8 cellular contexts compared by ENCODE assay signal in the genomic region with DNA sequence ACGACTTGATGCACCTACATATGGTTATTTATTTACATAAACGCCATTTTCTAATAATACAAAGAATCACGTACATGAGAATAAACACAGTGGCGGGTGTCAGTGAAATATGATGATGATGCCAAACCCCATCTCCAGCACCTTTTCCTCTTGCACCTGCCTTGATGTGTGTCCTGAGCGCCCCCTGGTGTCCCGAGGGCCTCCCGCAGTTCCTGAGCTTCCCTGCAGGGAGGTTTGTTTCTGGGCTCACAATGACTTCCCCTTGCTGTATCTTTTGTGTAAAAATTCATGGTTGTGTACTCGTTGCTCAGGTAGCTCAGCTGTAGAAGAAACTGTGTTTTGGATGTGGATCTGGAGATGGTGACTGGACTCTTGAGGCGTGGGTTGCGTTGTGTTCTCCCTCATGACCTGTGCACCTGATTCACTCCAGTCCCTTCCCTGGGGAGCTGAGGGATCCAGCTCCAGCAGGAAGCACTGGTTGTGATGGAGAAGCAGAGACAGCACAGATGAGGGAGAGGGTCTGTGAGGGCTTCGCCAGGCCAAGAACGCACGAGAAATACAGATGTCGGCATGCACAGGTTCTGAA.
DNase-seq lines count a peak whose midpoint lies in the region; ATAC-seq and TF ChIP-seq lines count a peak whose summit lies in the region.

No MANE protein-coding gene starts in this region.

- no peak overlapping the region for H3K4me3 ChIP-seq in BE2C (ENCODE audit: low read depth, low read length)
- no peak overlapping the region for H3K4me3 ChIP-seq in HEK293 (ENCODE audit: low read depth, low read length)

- H3K9me3 ChIP-seq in BE2C = no peaks in the 10 kb centered on the region
- H3K9me3 ChIP-seq in HEK293 (ENCODE audit: control insufficient read depth, insufficient read depth, low read depth, low read length) = no peaks in the 10 kb centered on the region

- H3K27ac ChIP-seq in HEK293 (ENCODE audit: extremely low read depth, low read depth, low read length) = no peak overlapping the region

- H3K4me1 ChIP-seq in BE2C (no peaks in the 10 kb centered on the region), HEK293 (ENCODE audit: control insufficient read depth, insufficient read depth, low read length) (no peaks in the 10 kb centered on the region)

- peak; percentile 89 for TF ChIP-seq CTCF in BE2C (IDR thresholded peaks at IDR 0.05; ENCODE audit: low read depth, low read length)
- TF ChIP-seq CTCF in HEK293 (tag by site-specific recombination; IDR thresholded peaks at IDR 0.05) = 0 out of 2 replicates have a peak, but pooled peaks have one; percentile 29

- no peak overlapping the region for H3K4me3 Mint-ChIP-seq in activated naive CD8-positive, alpha-beta T cell treated with anti-CD3 and anti-CD28 coated beads, Interleukin-2, amount 10 ng/mL, durations not matched to agents 7 days and 5 days

- peaks cover 47% of the 10 kb centered on the region for H3K27me3 Mint-ChIP-seq in activated naive CD8-positive, alpha-beta T cell treated with anti-CD3 and anti-CD28 coated beads, Interleukin-2, amount 10 ng/mL, durations not matched to agents 7 days and 5 days

- H3K36me3 ChIP-seq in BE2C (no peaks in the 10 kb centered on the region), HEK293 (ENCODE audit: control insufficient read depth in 2 of 2, insufficient read depth in 1 of 2, low read length in 2 of 2) (no peaks in the 10 kb centered on the region)

- H3K9me3 Mint-ChIP-seq in activated naive CD8-positive, alpha-beta T cell treated with anti-CD3 and anti-CD28 coated beads, Interleukin-2, amount 10 ng/mL, durations not matched to agents 7 days and 5 days = no peaks in the 10 kb centered on the region

- CTCF ChIA-PET in HEK293 (lab: Yijun Ruan, JAX) = interaction anchor here (0.6 to 3.5 kb wide), 45 partner anchors 8 to 309 kb away, joined by 3 to 33 read pairs (median 4); no protein-coding TSS in a partner anchor

- DNase-seq in BE2C = peak; percentile 73
- DNase-seq in SKM-1 (lab: John Stamatoyannopoulos, UW; ENCODE audit: unreplicated experiment) = peak; percentile 12
- peak; percentile 77 for DNase-seq in activated naive CD8-positive, alpha-beta T cell treated with anti-CD3 and anti-CD28 coated beads, Interleukin-2, amount 10 ng/mL, durations not matched to agents 7 days and 5 days
- DNase-seq in stimulated activated CD4-positive, alpha-beta T cell treated with anti-CD3 and anti-CD28 coated beads, Interleukin-2, amount 100 ng/mL, for 24 hours = peak; percentile 70 to 76
- DNase-seq in C1 segment of cervical spinal cord (lab: John Stamatoyannopoulos, UW) = no peak
- no peak for DNase-seq in pons (ENCODE audit: low spot score)

- H3K36me3 Mint-ChIP-seq in activated naive CD8-positive, alpha-beta T cell treated with anti-CD3 and anti-CD28 coated beads, Interleukin-2, amount 10 ng/mL, durations not matched to agents 7 days and 5 days = no peaks in the 10 kb centered on the region

- no peaks in the 10 kb centered on the region for H3K4me1 Mint-ChIP-seq in activated naive CD8-positive, alpha-beta T cell treated with anti-CD3 and anti-CD28 coated beads, Interleukin-2, amount 10 ng/mL, durations not matched to agents 7 days and 5 days

- peaks cover 16% of the 10 kb centered on the region for H3K27me3 ChIP-seq in BE2C

- POLR2A ChIA-PET in HEK293 (lab: Yijun Ruan, JAX) = no interaction called here
- POLR2A ChIA-PET in activated naive CD8-positive, alpha-beta T cell treated with anti-CD3 and anti-CD28 coated beads, Interleukin-2, amount 10 ng/mL, durations not matched to agents 7 days and 5 days (lab: Charles Lee) = no interaction called here

- H3K27ac Mint-ChIP-seq in activated naive CD8-positive, alpha-beta T cell treated with anti-CD3 and anti-CD28 coated beads, Interleukin-2, amount 10 ng/mL, durations not matched to agents 7 days and 5 days = no peak overlapping the region

- ATAC-seq in activated naive CD8-positive, alpha-beta T cell treated with anti-CD3 and anti-CD28 coated beads, Interleukin-2, amount 10 ng/mL, durations not matched to agents 7 days and 5 days (ENCODE audit: low read depth) = peak; percentile 65
- no peak for ATAC-seq in GM18870 (IDR thresholded peaks at IDR 0.05; ENCODE audit: unreplicated experiment)

TF ChIP-seq in HEK293, 187 proteins besides CTCF, POLR2A, EP300 and RAD21:
- TF ChIP-seq ZNF654 (tag by site-specific recombination; IDR thresholded peaks at IDR 0.05; ENCODE audit: low read depth) = peak; percentile 42
- TF ChIP-seq, protein P1, sequence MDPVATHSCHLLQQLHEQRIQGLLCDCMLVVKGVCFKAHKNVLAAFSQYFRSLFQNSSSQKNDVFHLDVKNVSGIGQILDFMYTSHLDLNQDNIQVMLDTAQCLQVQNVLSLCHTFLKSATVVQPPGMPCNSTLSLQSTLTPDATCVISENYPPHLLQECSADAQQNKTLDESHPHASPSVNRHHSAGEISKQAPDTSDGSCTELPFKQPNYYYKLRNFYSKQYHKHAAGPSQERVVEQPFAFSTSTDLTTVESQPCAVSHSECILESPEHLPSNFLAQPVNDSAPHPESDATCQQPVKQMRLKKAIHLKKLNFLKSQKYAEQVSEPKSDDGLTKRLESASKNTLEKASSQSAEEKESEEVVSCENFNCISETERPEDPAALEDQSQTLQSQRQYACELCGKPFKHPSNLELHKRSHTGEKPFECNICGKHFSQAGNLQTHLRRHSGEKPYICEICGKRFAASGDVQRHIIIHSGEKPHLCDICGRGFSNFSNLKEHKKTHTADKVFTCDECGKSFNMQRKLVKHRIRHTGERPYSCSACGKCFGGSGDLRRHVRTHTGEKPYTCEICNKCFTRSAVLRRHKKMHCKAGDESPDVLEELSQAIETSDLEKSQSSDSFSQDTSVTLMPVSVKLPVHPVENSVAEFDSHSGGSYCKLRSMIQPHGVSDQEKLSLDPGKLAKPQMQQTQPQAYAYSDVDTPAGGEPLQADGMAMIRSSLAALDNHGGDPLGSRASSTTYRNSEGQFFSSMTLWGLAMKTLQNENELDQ (tag by site-specific recombination; IDR thresholded peaks at IDR 0.05; ENCODE audit: low read depth) = no peak

Comparison
In these comparisons a context has a peak if more than half of its experiments do, and no peak if none do; other contexts are left out.
1. DNase-seq: peak in BE2C (single experiment), SKM-1 (single experiment), activated naive CD8-positive, alpha-beta T cell treated with anti-CD3 and anti-CD28 coated beads, Interleukin-2, amount 10 ng/mL, durations not matched to agents 7 days and 5 days (single experiment) and stimulated activated CD4-positive, alpha-beta T cell treated with anti-CD3 and anti-CD28 coated beads, Interleukin-2, amount 100 ng/mL, for 24 hours (2 of 2); none in C1 segment of cervical spinal cord (0 of 14) and pons (single experiment).